1 cellular context compared by ENCODE assay signal in genomic region chr5:56676091-56676768, GRCh38.
A peak's percentile ranks its signal among the peaks of the same experiment; 100 is the strongest.
TF ChIP-seq lines count a peak whose summit lies in the region.

No MANE protein-coding gene starts in this region.

TF ChIP-seq in GM12878, 131 proteins besides CTCF, POLR2A, EP300 and RAD21 (continued from another document):
- TF ChIP-seq ZNF592 (IDR thresholded peaks at IDR 0.05) (no peak), CHD2 (IDR thresholded peaks at IDR 0.05; ENCODE audit: borderline replicate concordance, low read depth, low read length) (no peak), CBFB (IDR thresholded peaks at IDR 0.05; ENCODE audit: low read depth) (no peak), IRF4 (IDR thresholded peaks at IDR 0.05; ENCODE audit: low read depth, low read length) (no peak), JUNB (IDR thresholded peaks at IDR 0.05) (peak; percentile 15; the same call in 1 of the 2 replicates), DPF2 (IDR thresholded peaks at IDR 0.05) (0 out of 2 replicates have a peak, but pooled peaks have one; percentile 50), TAF1 (IDR thresholded peaks at IDR 0.05; ENCODE audit: borderline replicate concordance, low read depth, low read length) (no peak), IKZF2 (IDR thresholded peaks at IDR 0.05) (peak; percentile 41 to 52; a peak in 1 of 4 replicates), MTA2 (IDR thresholded peaks at IDR 0.05; ENCODE audit: low read depth) (peak; percentile 69; the same call in 1 of the 2 replicates), MEF2B (IDR thresholded peaks at IDR 0.05; ENCODE audit: partially characterized antibody, poor library complexity, severe bottlenecking) (peak; percentile 66), SIX5 (IDR thresholded peaks at IDR 0.05; ENCODE audit: low read depth, low read length, severe bottlenecking) (no peak), IRF5 (IDR thresholded peaks at IDR 0.05; ENCODE audit: borderline replicate concordance) (no peak), HDAC6 (IDR thresholded peaks at IDR 0.05; ENCODE audit: unreplicated experiment) (no peak), MXI1 (IDR thresholded peaks at IDR 0.05; ENCODE audit: low read depth, low read length) (no peak), CBX3 (IDR thresholded peaks at IDR 0.05; ENCODE audit: borderline replicate concordance, low read depth) (no peak), HDAC2 (IDR thresholded peaks at IDR 0.05) (no peak)
